21 cellular contexts compared by ENCODE assay signal in the genomic region with DNA sequence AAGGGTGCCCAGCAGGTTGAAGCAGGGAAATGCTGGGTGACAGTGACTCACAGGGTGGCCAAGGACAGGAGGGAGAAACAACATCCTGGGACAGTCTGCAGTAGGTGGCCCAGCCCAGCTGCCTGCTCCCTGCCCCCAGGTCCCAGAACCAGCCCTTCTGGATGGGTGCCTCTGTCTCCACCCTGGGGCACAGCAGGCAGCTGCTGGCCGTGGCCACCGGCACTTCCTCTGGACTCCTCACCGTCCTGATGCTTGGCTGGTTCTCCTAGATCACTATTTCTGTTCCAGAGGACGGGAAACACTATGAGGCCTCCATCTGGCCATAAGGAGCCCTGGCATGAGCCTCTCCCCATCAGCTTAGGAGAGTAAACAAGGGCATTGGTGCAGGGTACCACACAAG.
"Had no signal": no experiment of that assay in that cellular context is flagged by ENCODE, and none has a peak within 500 bp of the region (broad histone marks: within the 10 kb centered on the region; RNA-seq: fewer than 3 reads in every experiment).

No MANE protein-coding gene starts in this region.

- H3K4me3 ChIP-seq: gastrocnemius medialis, heart left ventricle, lung, suprapubic skin had no signal

- H3K9me3 ChIP-seq: gastrocnemius medialis, heart left ventricle, suprapubic skin had no signal

- ATAC-seq: activated CD8-positive, alpha-beta T cell treated with anti-CD3 and anti-CD28 coated beads, Interleukin-2, amount 10 ng/mL, durations not matched to agents 7 days and 5 days; activated T-cell treated with anti-CD3 and anti-CD28 coated beads, Interleukin-2, amount 50 U/mL, for 72 hours; effector memory CD8-positive, alpha-beta T cell; left cardiac atrium had no signal

- H3K27ac ChIP-seq: epithelial cell of prostate, gastrocnemius medialis, heart left ventricle, suprapubic skin had no signal

- H3K36me3 Mint-ChIP-seq: activated naive CD8-positive, alpha-beta T cell treated with anti-CD3 and anti-CD28 coated beads for 36 hours; brain had no signal

- H3K9me3 Mint-ChIP-seq: activated B cell treated with CpG ODN at 0.5 μM for 24 hours; activated CD4-positive, alpha-beta T cell treated with anti-CD3 and anti-CD28 coated beads, Interleukin-2, amount 10 ng/mL, durations not matched to agents 24 days and 14 days; activated naive CD8-positive, alpha-beta T cell treated with anti-CD3 and anti-CD28 coated beads for 36 hours; activated T-cell treated with anti-CD3 and anti-CD28 coated beads, Interleukin-2, amount 50 U/mL, for 72 hours; effector memory CD8-positive, alpha-beta T cell; neural crest cell had no signal

- H3K27me3 ChIP-seq: gastrocnemius medialis, heart left ventricle, suprapubic skin had no signal

- H3K4me1 ChIP-seq: gastrocnemius medialis, suprapubic skin had no signal

- H3K4me1 Mint-ChIP-seq: brain had no signal

- H3K36me3 ChIP-seq: gastrocnemius medialis, heart left ventricle, suprapubic skin had no signal

- DNase-seq: activated B cell treated with CpG ODN at 0.5 μM for 24 hours; activated CD4-positive, alpha-beta T cell treated with anti-CD3 and anti-CD28 coated beads, Interleukin-2, amount 10 ng/mL, durations not matched to agents 24 days and 14 days; activated CD8-positive, alpha-beta memory T cell treated with anti-CD3 and anti-CD28 coated beads, Interleukin-2, amount 50 U/mL, for 48 hours; activated CD8-positive, alpha-beta T cell treated with anti-CD3 and anti-CD28 coated beads, Interleukin-2, amount 10 ng/mL, durations not matched to agents 7 days and 5 days; activated naive CD8-positive, alpha-beta T cell treated with anti-CD3 and anti-CD28 coated beads for 36 hours; activated T-cell treated with anti-CD3 and anti-CD28 coated beads, Interleukin-2, amount 50 U/mL, for 72 hours; amygdala; cortex of kidney; effector memory CD8-positive, alpha-beta T cell; gastrocnemius medialis; left cardiac atrium; midbrain; stimulated activated CD4-positive, alpha-beta T cell treated with anti-CD3 and anti-CD28 coated beads, Interleukin-2, amount 100 ng/mL, for 48 hours; stimulated activated naive CD4-positive, alpha-beta T cell; T-helper 2 cell had no signal

- H3K27ac Mint-ChIP-seq: activated B cell treated with CpG ODN at 0.5 μM for 24 hours; activated CD4-positive, alpha-beta T cell treated with anti-CD3 and anti-CD28 coated beads, Interleukin-2, amount 10 ng/mL, durations not matched to agents 24 days and 14 days; activated CD8-positive, alpha-beta T cell treated with anti-CD3 and anti-CD28 coated beads, Interleukin-2, amount 10 ng/mL, durations not matched to agents 7 days and 5 days; activated naive CD8-positive, alpha-beta T cell treated with anti-CD3 and anti-CD28 coated beads for 36 hours; activated T-cell treated with anti-CD3 and anti-CD28 coated beads, Interleukin-2, amount 50 U/mL, for 72 hours; brain; effector memory CD8-positive, alpha-beta T cell had no signal

- H3K4me3 Mint-ChIP-seq: activated B cell treated with CpG ODN at 0.5 μM for 24 hours; activated CD4-positive, alpha-beta T cell treated with anti-CD3 and anti-CD28 coated beads, Interleukin-2, amount 10 ng/mL, durations not matched to agents 24 days and 14 days; activated CD8-positive, alpha-beta T cell treated with anti-CD3 and anti-CD28 coated beads, Interleukin-2, amount 10 ng/mL, durations not matched to agents 7 days and 5 days; activated naive CD8-positive, alpha-beta T cell treated with anti-CD3 and anti-CD28 coated beads for 36 hours; activated T-cell treated with anti-CD3 and anti-CD28 coated beads, Interleukin-2, amount 50 U/mL, for 72 hours; brain; effector memory CD8-positive, alpha-beta T cell; neural crest cell had no signal
